Comparison of ENCODE assay signal across 19 cellular contexts in genomic region chr22:38443675-38444521, GRCh38. TPM values are rescaled to one million over a fixed set of nuclear protein-coding genes. Genes with fewer than 3 reads are reported as not detected.
DNase-seq lines count a peak whose midpoint lies in the region; ATAC-seq and TF ChIP-seq lines count a peak whose summit lies in the region.
"Had no signal": no experiment of that assay in that cellular context is flagged by ENCODE, and none has a peak within 500 bp of the region (broad histone marks: within the 10 kb centered on the region; RNA-seq: fewer than 3 reads in every experiment).

No MANE protein-coding gene starts in this region.

- ATAC-seq in heart left ventricle (peak in 3 of 4 donors; percentile 2 to 5 (median 4)), Right ventricle myocardium superior (ENCODE audit: poor library complexity) (no peak)

- H3K4me1 Mint-ChIP-seq in type B pancreatic cell (ENCODE audit: unreplicated experiment) = peaks cover 13% of the 10 kb centered on the region

- no peaks in the 10 kb centered on the region for H3K36me3 Mint-ChIP-seq in type B pancreatic cell

- peaks cover 20% of the 10 kb centered on the region for H3K27me3 Mint-ChIP-seq in type B pancreatic cell

- intact Hi-C loops in heart left ventricle (cut with DNase I) = no loop called here
- intact Hi-C loops in Right ventricle myocardium superior (cut with DNase I) = no loop called here

- H3K27ac ChIP-seq in heart left ventricle = peak overlapping the region in 11 of 12 donors; percentile 32 to 97 (median 89)
- H3K27ac ChIP-seq in angular gyrus (ENCODE audit: low read depth, low read length) = peak overlapping the region; percentile 72
- peak overlapping the region; percentile 66 to 70 for H3K27ac ChIP-seq in right atrium auricular region
- H3K27ac ChIP-seq: 22Rv1, GM23248, HL-60 had no signal

- peak overlapping the region in 3 of 12 donors; percentile 5 to 24 (median 12) for H3K4me3 ChIP-seq in heart left ventricle
- H3K4me3 ChIP-seq in right atrium auricular region = no peak overlapping the region
- no peak overlapping the region for H3K4me3 ChIP-seq in BE2C (ENCODE audit: low read depth, low read length)
- H3K4me3 ChIP-seq: GM23248 had no signal

- WGBS in heart left ventricle, 4 donors = 35 to 44% (median 41%) methylated on average over 21 of the region's 21 CpGs

- H3K27me3 ChIP-seq in heart left ventricle (peaks cover 0 to 9% (median 0%) of the 10 kb centered on the region in 9 donors), right atrium auricular region (no peaks in the 10 kb centered on the region), BE2C (no peaks in the 10 kb centered on the region)

- no peaks in the 10 kb centered on the region for H3K9me3 ChIP-seq in heart left ventricle
- no peaks in the 10 kb centered on the region for H3K9me3 ChIP-seq in right atrium auricular region
- no peaks in the 10 kb centered on the region for H3K9me3 ChIP-seq in BE2C

- H3K4me1 ChIP-seq in heart left ventricle = peaks cover 0 to 47% (median 6%) of the 10 kb centered on the region in 12 donors
- H3K4me1 ChIP-seq in right atrium auricular region = peaks cover 0 to 7% of the 10 kb centered on the region in 2 donors
- H3K4me1 ChIP-seq in BE2C = no peaks in the 10 kb centered on the region

- H3K27ac Mint-ChIP-seq in type B pancreatic cell = peak overlapping the region; percentile 66

- no peak for TF ChIP-seq POLR2A in heart left ventricle (IDR thresholded peaks at IDR 0.05)

- no peaks in the 10 kb centered on the region for H3K9me3 Mint-ChIP-seq in type B pancreatic cell

- TF ChIP-seq CTCF in heart left ventricle (IDR thresholded peaks at IDR 0.05) = no peak
- TF ChIP-seq CTCF in right atrium auricular region (IDR thresholded peaks at IDR 0.05) = no peak
- TF ChIP-seq CTCF in type B pancreatic cell (conservative IDR thresholded peaks at IDR 0.05) = no peak
- no peak for TF ChIP-seq CTCF in BE2C (IDR thresholded peaks at IDR 0.05; ENCODE audit: low read depth, low read length)

- H3K36me3 ChIP-seq in heart left ventricle = no peaks in the 10 kb centered on the region
- H3K36me3 ChIP-seq in right atrium auricular region = no peaks in the 10 kb centered on the region
- no peaks in the 10 kb centered on the region for H3K36me3 ChIP-seq in BE2C

- DNase-seq in heart left ventricle (no peak), Right ventricle myocardium superior (no peak), right atrium auricular region (ENCODE audit: low spot score) (no peak), type B pancreatic cell (ENCODE audit: extremely low spot score, unreplicated experiment) (no peak), NCI-H1694 treated with DMSO at 0.1 percent for 48 hours (lab: John Stamatoyannopoulos, UW) (no peak), BE2C (no peak), midbrain (lab: John Stamatoyannopoulos, UW) (no peak)
- DNase-seq: C1 segment of cervical spinal cord, GDM1, GM23248, HCEC 1CT, KBM-7, NCI-H1436, NCI-H2029 treated with DMSO at 0.1 percent for 48 hours, NCI-H2171 treated with DMSO at 0.1 percent for 48 hours, NCI-H446 treated with DMSO at 0.1 percent for 48 hours had no signal

- no peak overlapping the region for H3K4me3 Mint-ChIP-seq in type B pancreatic cell

RNA-seq across cellular contexts. Expression of gene KCNJ4, which starts 11.1 kb away (rescaled TPM):
- total RNA-seq in heart left ventricle (10 to 100 TPM; 14.5 to 85.5 (median 39.7) TPM), Right ventricle myocardium superior (16.6 TPM), right atrium auricular region (10 to 100 TPM in 1 of 2 donors, 1 to 10 TPM in 1; 7.0 to 36.7 TPM), type B pancreatic cell (ENCODE audit: low replicate concordance) (1.3 and 2.0 TPM in 2 replicates)
- polyA plus RNA-seq in heart left ventricle = 10 to 100 TPM; 20.3 to 57.9 TPM
- not detected for polyA plus RNA-seq in BE2C (2012; ENCODE audit: insufficient read depth, insufficient read length, low read depth)
- total RNA-seq: GM23248 had no signal
- polyA plus RNA-seq: GM23248 had no signal

RNA-seq across cellular contexts. Expression of gene KDELR3, which starts 24.0 kb away (rescaled TPM):
- total RNA-seq in heart left ventricle (10 to 100 TPM in 4 of 9 donors, 1 to 10 TPM in 5; 4.4 to 15.5 (median 8.5) TPM), Right ventricle myocardium superior (3.1 TPM), right atrium auricular region (1 to 10 TPM; 8.0 to 9.2 TPM), type B pancreatic cell (ENCODE audit: low replicate concordance) (10.6 and 24.2 TPM in 2 replicates)
- 10 to 100 TPM in 1 of 2 donors, 1 to 10 TPM in 1; 7.8 to 10.5 TPM for polyA plus RNA-seq in heart left ventricle
- polyA plus RNA-seq in BE2C (2012; ENCODE audit: insufficient read depth, insufficient read length, low read depth) = not detected
